In genomic region chr1:62318756-62319544, GRCh38 we compare ENCODE assay signal across 9 cellular contexts. TPM values are rescaled to one million over a fixed set of nuclear protein-coding genes. Genes with fewer than 3 reads are reported as not detected.
DNase-seq lines count a peak whose midpoint lies in the region; ATAC-seq and TF ChIP-seq lines count a peak whose summit lies in the region.
"Had no signal": no experiment of that assay in that cellular context is flagged by ENCODE, and none has a peak within 500 bp of the region (broad histone marks: within the 10 kb centered on the region; RNA-seq: fewer than 3 reads in every experiment).

Gene KANK4 (minus strand): TSS chr1:62319434. CDS start chr1:62281564, 37,870 bp downstream.

- no peak for TF ChIP-seq POLR2A in gastrocnemius medialis (IDR thresholded peaks at IDR 0.05)

- H3K4me1 Mint-ChIP-seq in activated CD8-positive, alpha-beta T cell treated with anti-CD3 and anti-CD28 coated beads for 36 hours (ENCODE audit: low read depth) = peaks cover 4% of the 10 kb centered on the region

- H3K9me3 ChIP-seq in iPS-18c (ENCODE audit: control insufficient read depth, insufficient read depth, low read length) = no peaks in the 10 kb centered on the region
- no peaks in the 10 kb centered on the region for H3K9me3 ChIP-seq in gastrocnemius medialis
- H3K9me3 ChIP-seq in OCI-LY7 (ENCODE audit: low read length) = no peaks in the 10 kb centered on the region

- H3K36me3 Mint-ChIP-seq in activated CD8-positive, alpha-beta T cell treated with anti-CD3 and anti-CD28 coated beads for 36 hours (ENCODE audit: low read depth) = no peaks in the 10 kb centered on the region

- peaks cover 0 to 11% (median 11%) of the 10 kb centered on the region in 3 donors for H3K27me3 ChIP-seq in gastrocnemius medialis

- DNase-seq in HFF-Myc (ENCODE audit: extremely low read depth, low read depth) (no peak), gastrocnemius medialis (no peak), GM10248 (ENCODE audit: extremely low spot score) (no peak), OCI-LY7 (ENCODE audit: low spot score) (no peak), kidney tubule cell (ENCODE audit: low spot score) (no peak)
- no peak for DNase-seq in activated CD8-positive, alpha-beta T cell treated with anti-CD3 and anti-CD28 coated beads for 36 hours

- in situ Hi-C loops in gastrocnemius medialis (cut with MboI; ENCODE audit: low sequenced_read_pairs in 4 of 4) = no loop called here

- intact Hi-C loops in activated CD8-positive, alpha-beta T cell treated with anti-CD3 and anti-CD28 coated beads for 36 hours (cut with micrococcal nuclease) = no loop called here
- intact Hi-C loops in gastrocnemius medialis (cut with DNase I; ENCODE audit: low total_unique reads) = no loop called here
- intact Hi-C loops in OCI-LY7 (cut with micrococcal nuclease; ENCODE audit: unreplicated experiment) = no loop called here

- H3K36me3 ChIP-seq in gastrocnemius medialis (no peaks in the 10 kb centered on the region), OCI-LY7 (ENCODE audit: insufficient read depth, low read length) (no peaks in the 10 kb centered on the region)

- CTCF ChIA-PET in activated CD8-positive, alpha-beta T cell treated with anti-CD3 and anti-CD28 coated beads for 36 hours (lab: Charles Lee) = no interaction called here
- CTCF ChIA-PET in GM10248 (lab: Yijun Ruan, JAX) = interaction anchor here (1.2 to 1.6 kb wide), 2 partner anchors 9 to 143 kb away, joined by 3 read pairs; no protein-coding TSS in a partner anchor
- CTCF ChIA-PET in OCI-LY7 (lab: Charles Lee; ENCODE audit: unreplicated experiment) = no interaction called here

- no peak within 1 kb of the TSS for H3K4me3 Mint-ChIP-seq in activated CD8-positive, alpha-beta T cell treated with anti-CD3 and anti-CD28 coated beads for 36 hours

- H3K27ac ChIP-seq in gastrocnemius medialis (no peak within 1 kb of the TSS), OCI-LY7 (ENCODE audit: low read depth, low read length, poor library complexity, severe bottlenecking) (no peak within 1 kb of the TSS)

- no peak for TF ChIP-seq CTCF in HFF-Myc (IDR thresholded peaks at IDR 0.05; ENCODE audit: low read depth, low read length, missing control alignments)
- no peak for TF ChIP-seq CTCF in activated CD8-positive, alpha-beta T cell treated with anti-CD3 and anti-CD28 coated beads for 36 hours (IDR thresholded peaks at IDR 0.05)
- TF ChIP-seq CTCF in gastrocnemius medialis (IDR thresholded peaks at IDR 0.05 in 4 of 5, conservative IDR thresholded peaks at IDR 0.05 in 1 of 5) = no peak
- no peak for TF ChIP-seq CTCF in GM10248 (IDR thresholded peaks at IDR 0.05; ENCODE audit: control extremely low read depth, extremely low read depth, low read depth, missing control alignments)
- no peak for TF ChIP-seq CTCF in OCI-LY7 (conservative IDR thresholded peaks at IDR 0.05; ENCODE audit: low read length)

- ATAC-seq in activated CD8-positive, alpha-beta T cell treated with anti-CD3 and anti-CD28 coated beads for 36 hours = peak; percentile 13
- ATAC-seq in gastrocnemius medialis (no peak), HG03135 (IDR thresholded peaks at IDR 0.05; ENCODE audit: unreplicated experiment) (no peak)

- H3K4me1 ChIP-seq in gastrocnemius medialis = no peaks in the 10 kb centered on the region
- no peaks in the 10 kb centered on the region for H3K4me1 ChIP-seq in OCI-LY7 (ENCODE audit: insufficient read depth, low read length, poor library complexity, severe bottlenecking)

- H3K4me2 ChIP-seq in OCI-LY7 (ENCODE audit: low read length) = no peak within 1 kb of the TSS

- no peaks in the 10 kb centered on the region for H3K9me2 ChIP-seq in OCI-LY7 (ENCODE audit: insufficient read depth, low read length)

- peaks cover 23% of the 10 kb centered on the region for H3K27me3 Mint-ChIP-seq in activated CD8-positive, alpha-beta T cell treated with anti-CD3 and anti-CD28 coated beads for 36 hours

- H3K9me3 Mint-ChIP-seq in activated CD8-positive, alpha-beta T cell treated with anti-CD3 and anti-CD28 coated beads for 36 hours = no peaks in the 10 kb centered on the region

- no peak within 1 kb of the TSS for H3K27ac Mint-ChIP-seq in activated CD8-positive, alpha-beta T cell treated with anti-CD3 and anti-CD28 coated beads for 36 hours

- no peaks in the 10 kb centered on the region for H4K20me1 ChIP-seq in OCI-LY7 (ENCODE audit: insufficient read depth, low read length)

- no peak within 1 kb of the TSS for H2AFZ ChIP-seq in OCI-LY7 (ENCODE audit: low read length)

- POLR2A ChIA-PET in activated CD8-positive, alpha-beta T cell treated with anti-CD3 and anti-CD28 coated beads for 36 hours (lab: Charles Lee) = no interaction called here
- POLR2A ChIA-PET in GM10248 (lab: Yijun Ruan, JAX) = no interaction called here
- POLR2A ChIA-PET in OCI-LY7 (lab: Charles Lee) = no interaction called here

- no peaks in the 10 kb centered on the region for H3K79me2 ChIP-seq in OCI-LY7 (ENCODE audit: insufficient read depth, low read depth, low read length)

- BruUV-seq in OCI-LY7 (replicated peaks; lab: Mats Ljungman, UMichigan) = no TSS peak

- H3K4me3 ChIP-seq in HFF-Myc (replicated peaks; ENCODE audit: low read depth, low read length) = 0 out of 2 replicates have a peak within 1 kb of the TSS, but pooled peaks have one; percentile 13
- H3K4me3 ChIP-seq in iPS-18c (ENCODE audit: insufficient read depth, low read depth, low read length) = peak within 1 kb of the TSS; percentile 77
- H3K4me3 ChIP-seq in gastrocnemius medialis = peak within 1 kb of the TSS; percentile 20 to 50 (median 40)
- H3K4me3 ChIP-seq in OCI-LY7 (ENCODE audit: low read depth, low read length, poor library complexity, severe bottlenecking) = no peak within 1 kb of the TSS

RNA-seq across cellular contexts. Expression of gene KANK4, which starts in this region (rescaled TPM):
- not detected for total RNA-seq in activated CD8-positive, alpha-beta T cell treated with anti-CD3 and anti-CD28 coated beads for 36 hours
- total RNA-seq in gastrocnemius medialis = under 1 TPM in 1 of 4 donors, not detected in 3; 0.16 TPM
- total RNA-seq in OCI-LY7 (2014; rRNA removed; shearing (Covaris generic)) = not detected in 2 replicates
- total RNA-seq in OCI-LY7 (2022) = not detected in 2 replicates
- total RNA-seq: fibroblast of lung had no signal

Comparison
In these comparisons a context has a peak if more than half of its experiments do, and no peak if none do; other contexts are left out.
1. Peak in ATAC-seq in activated CD8-positive, alpha-beta T cell treated with anti-CD3 and anti-CD28 coated beads for 36 hours; RNA of the gene not detected or under 1 TPM.